16 cellular contexts compared by ENCODE assay signal in genomic region chr10:72953687-72954086, GRCh38. TPM values are rescaled to one million over a fixed set of nuclear protein-coding genes. Genes with fewer than 3 reads are reported as not detected.
A peak's percentile ranks its signal among the peaks of the same experiment; 100 is the strongest.
DNase-seq lines count a peak whose midpoint lies in the region; ATAC-seq and TF ChIP-seq lines count a peak whose summit lies in the region.
"Had no signal": no experiment of that assay in that cellular context is flagged by ENCODE, and none has a peak within 500 bp of the region (broad histone marks: within the 10 kb centered on the region; RNA-seq: fewer than 3 reads in every experiment).

No MANE protein-coding gene starts in this region.

- no peaks in the 10 kb centered on the region for H3K79me2 ChIP-seq in GM23338 (replicated peaks; ENCODE audit: insufficient read depth)

- peak; percentile 86 for ATAC-seq in GM23338
- ATAC-seq in SK-N-SH treated with all-trans-retinoic acid at 6 μM for 48 hours: peak; percentile 40; the same call in 2 of the 3 replicates
- peak; percentile 53 to 71 for ATAC-seq in right cardiac atrium
- ATAC-seq in HG03025 (IDR thresholded peaks at IDR 0.05; ENCODE audit: low FRiP score, unreplicated experiment): no peak

- H3K36me3 ChIP-seq in GM23338 (ENCODE audit: insufficient read depth) (no peaks in the 10 kb centered on the region), neuron (ENCODE audit: insufficient read depth, low read length) (no peaks in the 10 kb centered on the region)
- H3K36me3 ChIP-seq: stomach had no signal

- TF ChIP-seq CTCF in GM23338 (conservative IDR thresholded peaks at IDR 0.05; ENCODE audit: low read depth in 2 of 2): no peak

- H3K4me3 ChIP-seq in GM23338 (no peak overlapping the region), right cardiac atrium (ENCODE audit: low read length) (no peak overlapping the region), neuron (ENCODE audit: low read length) (no peak overlapping the region)
- H3K4me3 ChIP-seq: dorsolateral prefrontal cortex, skin epidermis, stomach had no signal

- no peaks in the 10 kb centered on the region for H3K9me3 Mint-ChIP-seq in GM23338
- H3K9me3 Mint-ChIP-seq in activated T-helper 2 cell treated with anti-CD3 and anti-CD28 coated beads, Interferon-gamma antibody, Interleukin-2, Interleukin-4, amounts not matched to agents 10 μg/mL and 5 μg/mL and 100 μg/mL, durations not matched to agents 14 hours and 24 hours and 36 hours: no peaks in the 10 kb centered on the region
- H3K9me3 Mint-ChIP-seq: activated CD4-positive, alpha-beta T cell treated with anti-CD3 and anti-CD28 coated beads, Interleukin-2, amount 10 ng/mL, durations not matched to agents 7 days and 5 days; CD4-positive, CD25-positive, alpha-beta regulatory T cell; immature natural killer cell had no signal

- H3K9me3 ChIP-seq in right cardiac atrium (ENCODE audit: control insufficient read depth, low read length): no peaks in the 10 kb centered on the region
- no peaks in the 10 kb centered on the region for H3K9me3 ChIP-seq in neuron (ENCODE audit: low read length)
- H3K9me3 ChIP-seq: stomach had no signal

- peaks cover 5% of the 10 kb centered on the region for H3K27me3 Mint-ChIP-seq in GM23338 (ENCODE audit: insufficient read depth, low read depth, poor library complexity)
- H3K27me3 Mint-ChIP-seq in activated T-helper 2 cell treated with anti-CD3 and anti-CD28 coated beads, Interferon-gamma antibody, Interleukin-2, Interleukin-4, amounts not matched to agents 10 μg/mL and 5 μg/mL and 100 μg/mL, durations not matched to agents 14 hours and 24 hours and 36 hours (ENCODE audit: low read depth): peaks cover 4% of the 10 kb centered on the region

- H3K4me1 ChIP-seq in GM23338 (ENCODE audit: insufficient read depth) (peaks cover 22% of the 10 kb centered on the region), right cardiac atrium (ENCODE audit: control insufficient read depth, insufficient read depth, low read length) (no peaks in the 10 kb centered on the region), neuron (ENCODE audit: insufficient read depth, low read length) (peaks cover 14% of the 10 kb centered on the region)
- H3K4me1 ChIP-seq: stomach had no signal

- H3K4me2 ChIP-seq in GM23338: peak overlapping the region; percentile 30; the same call in 1 of the 2 replicates

- no peak overlapping the region for H3K27ac ChIP-seq in GM23338 (ENCODE audit: low read depth)
- peak overlapping the region; percentile 56 for H3K27ac ChIP-seq in right cardiac atrium (ENCODE audit: low read length)
- H3K27ac ChIP-seq: dorsolateral prefrontal cortex, skin epidermis, stomach had no signal

- H3K9me2 ChIP-seq in GM23338 (ENCODE audit: insufficient read depth): no peaks in the 10 kb centered on the region

- no peak overlapping the region for H3K4me3 Mint-ChIP-seq in GM23338
- H3K4me3 Mint-ChIP-seq in activated T-helper 2 cell treated with anti-CD3 and anti-CD28 coated beads, Interferon-gamma antibody, Interleukin-2, Interleukin-4, amounts not matched to agents 10 μg/mL and 5 μg/mL and 100 μg/mL, durations not matched to agents 14 hours and 24 hours and 36 hours (ENCODE audit: low read depth): no peak overlapping the region
- H3K4me3 Mint-ChIP-seq: activated CD4-positive, alpha-beta T cell treated with anti-CD3 and anti-CD28 coated beads, Interleukin-2, amount 10 ng/mL, durations not matched to agents 7 days and 5 days; CD4-positive, CD25-positive, alpha-beta regulatory T cell; immature natural killer cell had no signal

- H2AFZ ChIP-seq in GM23338 (peak overlapping the region; percentile 92), neuron (ENCODE audit: low read depth, low read length) (peak overlapping the region; percentile 35)

- no peaks in the 10 kb centered on the region for H3F3A ChIP-seq in GM23338 (replicated peaks; ENCODE audit: low read depth)

- no peaks in the 10 kb centered on the region for H4K20me1 ChIP-seq in GM23338 (replicated peaks; ENCODE audit: insufficient read depth)

- H3K4me1 Mint-ChIP-seq in GM23338: peaks cover 37% of the 10 kb centered on the region
- no peaks in the 10 kb centered on the region for H3K4me1 Mint-ChIP-seq in activated T-helper 2 cell treated with anti-CD3 and anti-CD28 coated beads, Interferon-gamma antibody, Interleukin-2, Interleukin-4, amounts not matched to agents 10 μg/mL and 5 μg/mL and 100 μg/mL, durations not matched to agents 14 hours and 24 hours and 36 hours (ENCODE audit: low read depth)
- H3K4me1 Mint-ChIP-seq: activated CD4-positive, alpha-beta T cell treated with anti-CD3 and anti-CD28 coated beads, Interleukin-2, amount 10 ng/mL, durations not matched to agents 7 days and 5 days; CD4-positive, CD25-positive, alpha-beta regulatory T cell; immature natural killer cell had no signal

- WGBS in right cardiac atrium: 35% methylated on average over 8 of the region's 8 CpGs

- H3K36me3 Mint-ChIP-seq in GM23338 (ENCODE audit: low read depth): no peaks in the 10 kb centered on the region
- H3K36me3 Mint-ChIP-seq in activated T-helper 2 cell treated with anti-CD3 and anti-CD28 coated beads, Interferon-gamma antibody, Interleukin-2, Interleukin-4, amounts not matched to agents 10 μg/mL and 5 μg/mL and 100 μg/mL, durations not matched to agents 14 hours and 24 hours and 36 hours (ENCODE audit: low read depth): no peaks in the 10 kb centered on the region
- H3K36me3 Mint-ChIP-seq: CD4-positive, CD25-positive, alpha-beta regulatory T cell; immature natural killer cell had no signal

- intact Hi-C loops in right cardiac atrium (cut with DNase I): no loop called here
- intact Hi-C loops in activated T-helper 2 cell treated with anti-CD3 and anti-CD28 coated beads, Interferon-gamma antibody, Interleukin-2, Interleukin-4, amounts not matched to agents 10 μg/mL and 5 μg/mL and 100 μg/mL, durations not matched to agents 14 hours and 24 hours and 36 hours (cut with micrococcal nuclease): no loop called here

- DNase-seq in GM23338 (ENCODE audit: low spot score) (peak; percentile 62), right cardiac atrium (peak in 2 of 3 donors; percentile 67 to 69), T-helper 2 cell (no peak)
- DNase-seq in activated T-helper 2 cell treated with anti-CD3 and anti-CD28 coated beads, Interferon-gamma antibody, Interleukin-2, Interleukin-4, amounts not matched to agents 10 μg/mL and 5 μg/mL and 100 μg/mL, durations not matched to agents 14 hours and 24 hours and 36 hours (ENCODE audit: low spot score): no peak
- DNase-seq: activated CD4-positive, alpha-beta T cell treated with anti-CD3 and anti-CD28 coated beads, Interleukin-2, amount 10 ng/mL, durations not matched to agents 7 days and 5 days; CD4-positive, CD25-positive, alpha-beta regulatory T cell; immature natural killer cell; stomach had no signal

- peak overlapping the region; percentile 32; the same call in 1 of the 2 replicates for H3K27ac Mint-ChIP-seq in GM23338
- H3K27ac Mint-ChIP-seq in activated T-helper 2 cell treated with anti-CD3 and anti-CD28 coated beads, Interferon-gamma antibody, Interleukin-2, Interleukin-4, amounts not matched to agents 10 μg/mL and 5 μg/mL and 100 μg/mL, durations not matched to agents 14 hours and 24 hours and 36 hours: no peak overlapping the region
- H3K27ac Mint-ChIP-seq: activated CD4-positive, alpha-beta T cell treated with anti-CD3 and anti-CD28 coated beads, Interleukin-2, amount 10 ng/mL, durations not matched to agents 7 days and 5 days; CD4-positive, CD25-positive, alpha-beta regulatory T cell; immature natural killer cell had no signal

- no peaks in the 10 kb centered on the region for H3K27me3 ChIP-seq in GM23338 (ENCODE audit: insufficient read depth)
- H3K27me3 ChIP-seq in right cardiac atrium (ENCODE audit: control insufficient read depth, insufficient read depth): no peaks in the 10 kb centered on the region
- H3K27me3 ChIP-seq in neuron (ENCODE audit: insufficient read depth, low read length): no peaks in the 10 kb centered on the region
- H3K27me3 ChIP-seq: dorsolateral prefrontal cortex had no signal

TF ChIP-seq in SK-N-SH treated with all-trans-retinoic acid at 6 μM for 48 hours, 23 proteins besides CTCF, POLR2A, EP300 and RAD21:
- TF ChIP-seq PATZ1 (CRISPR knock-in tag; IDR thresholded peaks at IDR 0.05; ENCODE audit: borderline replicate concordance): no peak

RNA-seq across cellular contexts. Expression of gene PLA2G12B, which starts 0.9 kb away (rescaled TPM):
- total RNA-seq in GM23338 (2014; rRNA removed; shearing (Covaris generic)): not detected in 2 replicates
- polyA plus RNA-seq in GM23338 (2016; fragmentation: Nextera tagmentation; extraction: Ambion mirVana) (not detected in 2 replicates), right cardiac atrium (16.6 TPM)
- total RNA-seq in right cardiac atrium: 1 to 10 TPM; 2.6 to 7.9 (median 6.3) TPM
- total RNA-seq in activated T-helper 2 cell treated with anti-CD3 and anti-CD28 coated beads, Interferon-gamma antibody, Interleukin-2, Interleukin-4, amounts not matched to agents 10 μg/mL and 5 μg/mL and 100 μg/mL, durations not matched to agents 14 hours and 24 hours and 36 hours: not detected in 2 replicates
- total RNA-seq: activated CD4-positive, alpha-beta T cell treated with anti-CD3 and anti-CD28 coated beads, Interleukin-2, amount 10 ng/mL, durations not matched to agents 7 days and 5 days; astrocyte; CD4-positive, CD25-positive, alpha-beta regulatory T cell; T-helper 1 cell treated with Interleukin-12 subunit alpha and Interleukin-12 subunit beta and Interleukin-4 antibody, amounts not matched to agents 30 ng/mL and 1 ng/mL, for 36 hours had no signal
- polyA plus RNA-seq: CD4-positive, CD25-positive, alpha-beta regulatory T cell; immature natural killer cell; neural cell; stomach had no signal

Comparison
In these comparisons a context has a peak if more than half of its experiments do, and no peak if none do; other contexts are left out.
1. DNase-seq: peak in GM23338 (single experiment) and right cardiac atrium (2 of 3); none in T-helper 2 cell (0 of 5) and activated T-helper 2 cell treated with anti-CD3 and anti-CD28 coated beads, Interferon-gamma antibody, Interleukin-2, Interleukin-4, amounts not matched to agents 10 μg/mL and 5 μg/mL and 100 μg/mL, durations not matched to agents 14 hours and 24 hours and 36 hours (single experiment).